In the genomic region with DNA sequence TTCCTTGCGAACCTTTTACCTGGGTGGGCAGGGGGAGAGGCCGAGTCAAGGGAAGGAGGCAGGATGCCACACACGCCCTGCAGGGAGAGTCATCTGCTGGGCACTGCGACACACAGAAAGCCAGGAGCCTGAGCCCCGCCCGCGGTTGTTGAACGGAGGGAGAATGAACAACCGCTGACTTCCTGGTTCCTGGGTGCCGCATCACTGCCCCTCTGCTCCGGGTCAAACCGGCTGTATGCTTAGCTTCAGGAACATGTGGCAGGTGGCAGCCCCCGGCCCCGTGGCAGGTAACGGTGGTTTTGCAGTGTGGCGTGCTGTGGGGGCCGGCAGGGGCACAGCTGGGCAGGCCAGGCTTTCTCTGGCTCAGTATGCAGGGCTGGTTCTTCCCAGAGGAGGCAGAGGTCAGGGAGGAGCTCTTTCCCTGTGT, we compare ENCODE assay signal across 11 cellular contexts. TPM values are rescaled to one million over a fixed set of nuclear protein-coding genes. Genes with fewer than 3 reads are reported as not detected.
DNase-seq lines count a peak whose midpoint lies in the region; ATAC-seq and TF ChIP-seq lines count a peak whose summit lies in the region.
"Had no signal": no experiment of that assay in that cellular context is flagged by ENCODE, and none has a peak within 500 bp of the region (broad histone marks: within the 10 kb centered on the region; RNA-seq: fewer than 3 reads in every experiment).

No MANE protein-coding gene starts in this region.

- peaks cover 9% of the 10 kb centered on the region; the same call in 1 of the 2 replicates for H3K36me3 ChIP-seq in KOPT-K1 (ENCODE audit: insufficient read depth, low read length)

- no peak for TF ChIP-seq CTCF in epithelial cell of proximal tubule (conservative IDR thresholded peaks at IDR 0.05; ENCODE audit: low read depth, low read length)

- peak overlapping the region; percentile 70 for H3K27ac ChIP-seq in KOPT-K1 (ENCODE audit: low read depth, low read length, poor library complexity, severe bottlenecking)
- H3K27ac ChIP-seq: SK-N-MC had no signal

- peak overlapping the region; percentile 11 for H3K4me3 ChIP-seq in epithelial cell of proximal tubule (ENCODE audit: low read depth, low read length)
- H3K4me3 ChIP-seq: SK-N-MC had no signal

- no peaks in the 10 kb centered on the region for H3K9me3 ChIP-seq in KOPT-K1 (ENCODE audit: insufficient read depth, low read length, poor library complexity, severe bottlenecking)

- ATAC-seq in HG03095 (IDR thresholded peaks at IDR 0.05; ENCODE audit: unreplicated experiment): no peak

- peak; percentile 65 for DNase-seq in activated CD4-positive, alpha-beta T cell treated with anti-CD3 and anti-CD28 coated beads for 48 hours
- DNase-seq in epithelial cell of proximal tubule (ENCODE audit: low read depth) (no peak), iPS-NIHi11 (ENCODE audit: low spot score) (no peak), superior temporal gyrus (ENCODE audit: extremely low spot score) (no peak)
- peak; percentile 21 to 40 for DNase-seq in stimulated activated CD8-positive, alpha-beta memory T cell treated with anti-CD3 and anti-CD28 coated beads, Interleukin-15, amount 100 ng/mL, for 48 hours (ENCODE audit: low read depth in 2 of 2)
- DNase-seq in effector CD8-positive, alpha-beta T cell (lab: John Stamatoyannopoulos, UW): no peak
- DNase-seq: amygdala, GF-D8 had no signal

RNA-seq across cellular contexts. Expression of gene APBA2, which starts 33.4 kb away (rescaled TPM):
- total RNA-seq in epithelial cell of proximal tubule: 30.0 and 36.5 TPM in 2 replicates

Comparison
In these comparisons a context has a peak if more than half of its experiments do, and no peak if none do; other contexts are left out.
1. DNase-seq: peak in activated CD4-positive, alpha-beta T cell treated with anti-CD3 and anti-CD28 coated beads for 48 hours (single experiment) and stimulated activated CD8-positive, alpha-beta memory T cell treated with anti-CD3 and anti-CD28 coated beads, Interleukin-15, amount 100 ng/mL, for 48 hours (2 of 2); none in epithelial cell of proximal tubule (single experiment), iPS-NIHi11 (single experiment), effector CD8-positive, alpha-beta T cell (single experiment) and superior temporal gyrus (single experiment).